In the genomic region with DNA sequence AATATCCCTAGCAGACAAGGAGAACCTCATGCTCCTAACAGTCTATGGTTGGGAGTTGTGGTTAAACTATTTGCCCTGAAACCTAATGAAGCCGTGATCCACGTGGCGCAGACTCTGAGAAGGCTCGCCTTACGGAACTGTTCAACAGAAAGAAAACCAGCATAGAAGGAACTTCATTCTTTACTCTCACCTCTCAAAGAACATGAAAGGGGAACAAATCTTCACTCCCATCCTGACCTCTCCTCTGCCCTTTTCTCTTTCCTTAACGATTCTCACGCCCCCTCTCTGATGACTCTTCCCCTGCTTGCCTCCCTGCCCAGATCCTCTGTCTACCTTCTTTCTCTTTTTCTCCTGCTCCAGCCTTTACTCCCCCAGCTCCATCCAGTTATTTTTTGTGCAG, we compare ENCODE assay signal across 16 cellular contexts. TPM values are rescaled to one million over a fixed set of nuclear protein-coding genes. Genes with fewer than 3 reads are reported as not detected.
DNase-seq lines count a peak whose midpoint lies in the region; ATAC-seq and TF ChIP-seq lines count a peak whose summit lies in the region.
"Had no signal": no experiment of that assay in that cellular context is flagged by ENCODE, and none has a peak within 500 bp of the region (broad histone marks: within the 10 kb centered on the region; RNA-seq: fewer than 3 reads in every experiment).

No MANE protein-coding gene starts in this region.

- POLR2A ChIA-PET in WTC11 (lab: Charles Lee), result no interaction called here

- no peaks in the 10 kb centered on the region for H3K27me3 Mint-ChIP-seq in WTC11 (ENCODE audit: low read depth)

- WGBS in esophagus squamous epithelium, 2 donors, result 78 to 79% methylated on average over 7 of the region's 7 CpGs
- WGBS in sigmoid colon, 2 donors, result 60 to 84% methylated on average over 7 of the region's 7 CpGs

- H3K27ac Mint-ChIP-seq in WTC11, result no peak overlapping the region

- H3K36me3 Mint-ChIP-seq in WTC11, result no peaks in the 10 kb centered on the region

- intact Hi-C loops in esophagus squamous epithelium (cut with DNase I) (no loop called here), sigmoid colon (cut with DNase I) (no loop called here), sciatic nerve (cut with DNase I) (no loop called here)

- no peaks in the 10 kb centered on the region for H3K9me3 Mint-ChIP-seq in WTC11

- H3K27me3 ChIP-seq in esophagus squamous epithelium, result no peaks in the 10 kb centered on the region
- no peaks in the 10 kb centered on the region for H3K27me3 ChIP-seq in sigmoid colon
- H3K27me3 ChIP-seq: colonic mucosa, heart right ventricle had no signal

- H3K4me1 Mint-ChIP-seq in WTC11, result peaks cover 8% of the 10 kb centered on the region

- DNase-seq in CD1c-positive myeloid dendritic cell (ENCODE audit: extremely low spot score) (peak; percentile 62), NOMO-1 treated with dmso at 0.1 percent for 144 hours (lab: John Stamatoyannopoulos, UW; ENCODE audit: unreplicated experiment) (peak; percentile 22), esophagus squamous epithelium (lab: John Stamatoyannopoulos, UW) (no peak), sigmoid colon (no peak), SK-N-DZ (ENCODE audit: low spot score) (no peak), WTC11 (ENCODE audit: low spot score) (no peak), sciatic nerve (ENCODE audit: low spot score) (no peak), NCI-H526 treated with DMSO at 0.1 percent for 48 hours (lab: John Stamatoyannopoulos, UW) (no peak)
- DNase-seq: activated T-cell treated with anti-CD3 and anti-CD28 coated beads for 4 hours; colonic mucosa; DMS 273 treated with DMSO at 0.1 percent for 48 hours; erythroblast; heart right ventricle; NCI-H510A; stimulated activated naive CD4-positive, alpha-beta T cell treated with Interleukin-2 at 50 U/mL for 16 hours; T-helper 2 cell had no signal

- no peaks in the 10 kb centered on the region for H3K9me3 ChIP-seq in esophagus squamous epithelium
- H3K9me3 ChIP-seq in sigmoid colon, result no peaks in the 10 kb centered on the region
- H3K9me3 ChIP-seq: colonic mucosa, heart right ventricle had no signal

- no peak overlapping the region for H3K4me3 Mint-ChIP-seq in WTC11

- ATAC-seq in WTC11 (no peak), sciatic nerve (no peak)

- TF ChIP-seq EP300 in sigmoid colon (IDR thresholded peaks at IDR 0.05), result no peak

- TF ChIP-seq CTCF in esophagus squamous epithelium (IDR thresholded peaks at IDR 0.05), result no peak
- no peak for TF ChIP-seq CTCF in sigmoid colon (IDR thresholded peaks at IDR 0.05)
- TF ChIP-seq CTCF in WTC11 (IDR thresholded peaks at IDR 0.05), result no peak

- H3K4me1 ChIP-seq in esophagus squamous epithelium, result peaks cover 5 to 50% (median 29%) of the 10 kb centered on the region in 3 donors
- peaks cover 0 to 79% (median 58%) of the 10 kb centered on the region in 4 donors for H3K4me1 ChIP-seq in sigmoid colon
- H3K4me1 ChIP-seq: colonic mucosa had no signal

- H3K27ac ChIP-seq in esophagus squamous epithelium (peak overlapping the region in 3 of 4 donors; percentile 57 to 76 (median 68)), sigmoid colon (peak overlapping the region; percentile 43 to 70 (median 64))
- H3K27ac ChIP-seq: colonic mucosa had no signal

- H3K4me3 ChIP-seq in esophagus squamous epithelium (no peak overlapping the region), sigmoid colon (no peak overlapping the region)
- H3K4me3 ChIP-seq: colonic mucosa, heart right ventricle had no signal

- no peaks in the 10 kb centered on the region for H3K36me3 ChIP-seq in esophagus squamous epithelium
- peaks cover 0 to 12% (median 3%) of the 10 kb centered on the region in 4 donors for H3K36me3 ChIP-seq in sigmoid colon
- H3K36me3 ChIP-seq: colonic mucosa, heart right ventricle had no signal

- CTCF ChIA-PET in WTC11 (lab: Charles Lee), result no interaction called here

- TF ChIP-seq POLR2A in esophagus squamous epithelium (IDR thresholded peaks at IDR 0.05) (no peak), sigmoid colon (IDR thresholded peaks at IDR 0.05) (no peak)

TF ChIP-seq in WTC11, 78 proteins besides CTCF, POLR2A, EP300 and RAD21:
- no peak for TF ChIP-seq TEAD4 (CRISPR knock-in tag; IDR thresholded peaks at IDR 0.05)
- no peak for TF ChIP-seq FOXP4 (CRISPR knock-in tag; IDR thresholded peaks at IDR 0.05)
- no peak for TF ChIP-seq FOXJ3 (CRISPR knock-in tag; IDR thresholded peaks at IDR 0.05; ENCODE audit: borderline replicate concordance)
- TF ChIP-seq TEAD1 (CRISPR knock-in tag; IDR thresholded peaks at IDR 0.05), result no peak
- no peak for TF ChIP-seq SMAD3 (CRISPR knock-in tag; IDR thresholded peaks at IDR 0.05; ENCODE audit: borderline replicate concordance)
- no peak for TF ChIP-seq NR3C1 (CRISPR knock-in tag; conservative IDR thresholded peaks at IDR 0.05; ENCODE audit: low read depth)
- no peak for TF ChIP-seq NFYB (CRISPR knock-in tag; conservative IDR thresholded peaks at IDR 0.05; ENCODE audit: low read depth)
- no peak for TF ChIP-seq USF2 (CRISPR knock-in tag; IDR thresholded peaks at IDR 0.05)
- no peak for TF ChIP-seq NR2C2 (CRISPR knock-in tag; IDR thresholded peaks at IDR 0.05)
- TF ChIP-seq ZNF317 (CRISPR knock-in tag; IDR thresholded peaks at IDR 0.05; ENCODE audit: borderline replicate concordance, low read depth), result no peak
- TF ChIP-seq ZNF232 (CRISPR knock-in tag; IDR thresholded peaks at IDR 0.05), result no peak
- no peak for TF ChIP-seq JAZF1 (CRISPR knock-in tag; IDR thresholded peaks at IDR 0.05)
- no peak for TF ChIP-seq TP53 (CRISPR knock-in tag; IDR thresholded peaks at IDR 0.05)
- TF ChIP-seq ZNF671 (CRISPR knock-in tag; IDR thresholded peaks at IDR 0.05), result no peak
TF ChIP-seq in WTC11: peak in this region for 0.

RNA-seq across cellular contexts. Expression of gene IRAG1, which starts 54.2 kb away (rescaled TPM):
- total RNA-seq in esophagus squamous epithelium (10 to 100 TPM in 2 of 4 donors, 1 to 10 TPM in 2; 3.5 to 48.4 (median 9.9) TPM), sigmoid colon (100 to 1,000 TPM in 3 of 4 donors, 10 to 100 TPM in 1; 96.1 to 153 (median 125) TPM), WTC11 (2021) (2.8 to 5.2 TPM (median 3.9 TPM) in 3 replicates), sciatic nerve (9.6 TPM)
- polyA plus RNA-seq in sigmoid colon, result 10 to 100 TPM in 1 of 3 donors, 1 to 10 TPM in 2; 1.8 to 10.6 (median 2.3) TPM
- 2.8 and 3.1 TPM in 2 replicates for polyA plus RNA-seq in SK-N-DZ (2014; cell fraction: cytosol; rRNA removed)
- 8.2 and 9.2 TPM in 2 replicates for polyA plus RNA-seq in SK-N-DZ (2014; cell fraction: nucleus; rRNA removed)

Comparison
In these comparisons a context has a peak if more than half of its experiments do, and no peak if none do; other contexts are left out.
1. DNase-seq: peak in CD1c-positive myeloid dendritic cell (single experiment) and NOMO-1 treated with dmso at 0.1 percent for 144 hours (single experiment); none in esophagus squamous epithelium (single experiment), sigmoid colon (single experiment), SK-N-DZ (single experiment), WTC11 (single experiment), sciatic nerve (single experiment) and NCI-H526 treated with DMSO at 0.1 percent for 48 hours (single experiment).